Comparison of ENCODE assay signal across 22 cellular contexts in genomic region chr11:89347071-89347470, GRCh38.
DNase-seq lines count a peak whose midpoint lies in the region; ATAC-seq, FAIRE-seq and TF ChIP-seq lines count a peak whose summit lies in the region.
"Had no signal": no experiment of that assay in that cellular context is flagged by ENCODE, and none has a peak within 500 bp of the region (broad histone marks: within the 10 kb centered on the region; RNA-seq: fewer than 3 reads in every experiment).

No MANE protein-coding gene starts in this region.

- TF ChIP-seq CTCF in astrocyte (IDR thresholded peaks at IDR 0.05; ENCODE audit: insufficient read depth, low read depth, low read length) (no peak), foreskin keratinocyte (conservative IDR thresholded peaks at IDR 0.05) (no peak), mammary epithelial cell (conservative IDR thresholded peaks at IDR 0.05 in 1 of 2, IDR thresholded peaks at IDR 0.05 in 1 of 2; ENCODE audit: extremely low read depth in 1 of 2, insufficient read depth in 1 of 2, low read depth in 1 of 2, low read length in 2 of 2) (no peak)

- 93% methylated on average over 2 of the region's 2 CpGs for WGBS in mammary epithelial cell (ENCODE audit: low coverage, missing lambda C conversion rate)

- no peak for FAIRE-seq in astrocyte (lab: Jason Lieb, UNC)
- FAIRE-seq: GM19239, H1 had no signal

- CTCF ChIA-PET in mammary epithelial cell (lab: Charles Lee; ENCODE audit: low non-redundant PET): no interaction called here

- H3K36me3 ChIP-seq in astrocyte (ENCODE audit: insufficient read depth, low read length) (peaks cover 3% of the 10 kb centered on the region), mammary epithelial cell (ENCODE audit: insufficient read depth, low read length) (no peaks in the 10 kb centered on the region)

- H4K20me1 ChIP-seq in astrocyte (ENCODE audit: insufficient read depth, low read length): no peaks in the 10 kb centered on the region
- no peaks in the 10 kb centered on the region for H4K20me1 ChIP-seq in mammary epithelial cell (ENCODE audit: insufficient read depth, low read length)

- H2AFZ ChIP-seq in astrocyte (ENCODE audit: low read depth, low read length): no peak overlapping the region
- H2AFZ ChIP-seq in mammary epithelial cell (ENCODE audit: low read depth, low read length): no peak overlapping the region

- ATAC-seq in foreskin keratinocyte: peak; percentile 16
- ATAC-seq: HCT116, Panc1 had no signal

- H3K4me3 ChIP-seq in astrocyte (ENCODE audit: insufficient read depth, low read depth, low read length) (no peak overlapping the region), mammary epithelial cell (replicated peaks in 1 of 3; ENCODE audit: insufficient read depth in 1 of 3, low read depth in 2 of 3, low read length in 3 of 3) (no peak overlapping the region)

- no peak overlapping the region for H3K4me3 Mint-ChIP-seq in astrocyte (ENCODE audit: unreplicated experiment)
- H3K4me3 Mint-ChIP-seq: CD8-positive, alpha-beta memory T cell had no signal

- H3K27ac Mint-ChIP-seq in astrocyte (ENCODE audit: unreplicated experiment): peak overlapping the region; percentile 83
- H3K27ac Mint-ChIP-seq: CD8-positive, alpha-beta memory T cell had no signal

- no peak overlapping the region for H3K27ac ChIP-seq in astrocyte (ENCODE audit: low read depth, low read length)
- no peak overlapping the region for H3K27ac ChIP-seq in foreskin keratinocyte
- no peak overlapping the region for H3K27ac ChIP-seq in mammary epithelial cell (ENCODE audit: insufficient read depth, low read depth, low read length)
- H3K27ac ChIP-seq: C4-2B had no signal

- DNase-seq in astrocyte (ENCODE audit: low read depth) (peak; percentile 90), foreskin keratinocyte (no peak), non-pigmented ciliary epithelial cell (ENCODE audit: low read depth) (peak; percentile 32), AML-193 (lab: John Stamatoyannopoulos, UW) (no peak), amniotic stem cell (lab: John Stamatoyannopoulos, UW) (no peak), globus pallidus (ENCODE audit: low spot score) (no peak), mammary epithelial cell (no peak)
- DNase-seq: CD8-positive, alpha-beta memory T cell; DMS53; GF-D8; Karpas-422; NCI-H1694; NCI-H2081; NCI-H2171; NCI-H345; NCI-H524 treated with DMSO at 0.1 percent for 48 hours; NCI-H82 had no signal

- H3K27me3 ChIP-seq in astrocyte (ENCODE audit: insufficient read depth, low read length) (no peaks in the 10 kb centered on the region), foreskin keratinocyte (no peaks in the 10 kb centered on the region), mammary epithelial cell (ENCODE audit: insufficient read depth, low read length) (no peaks in the 10 kb centered on the region)

- peaks cover 34% of the 10 kb centered on the region for H3K4me1 Mint-ChIP-seq in astrocyte (ENCODE audit: low read depth, unreplicated experiment)
- H3K4me1 Mint-ChIP-seq: CD8-positive, alpha-beta memory T cell had no signal

- no peaks in the 10 kb centered on the region for H3K27me3 Mint-ChIP-seq in astrocyte (ENCODE audit: low read depth, unreplicated experiment)

- no peaks in the 10 kb centered on the region for H3K4me1 ChIP-seq in astrocyte (ENCODE audit: insufficient read depth, low read length)
- H3K4me1 ChIP-seq in foreskin keratinocyte: no peaks in the 10 kb centered on the region
- no peaks in the 10 kb centered on the region for H3K4me1 ChIP-seq in mammary epithelial cell (ENCODE audit: insufficient read depth, low read length)

- no TSS peak for BruUV-seq in mammary epithelial cell (replicated peaks; lab: Mats Ljungman, UMichigan)

- no peaks in the 10 kb centered on the region for H3K9me3 Mint-ChIP-seq in astrocyte (ENCODE audit: unreplicated experiment)

- peaks cover 8% of the 10 kb centered on the region for H3K36me3 Mint-ChIP-seq in astrocyte (ENCODE audit: low read depth, unreplicated experiment)
- H3K36me3 Mint-ChIP-seq: CD8-positive, alpha-beta memory T cell had no signal

- intact Hi-C loops in mammary epithelial cell (cut with micrococcal nuclease): no loop called here

- dilution Hi-C loops in mammary epithelial cell (cut with HindIII; ENCODE audit: low sequenced_read_pairs): no loop called here

- H3K9me3 ChIP-seq in astrocyte (ENCODE audit: insufficient read depth, low read depth, low read length) (no peaks in the 10 kb centered on the region), mammary epithelial cell (replicated peaks; ENCODE audit: insufficient read depth, low read length) (no peaks in the 10 kb centered on the region)

- no peaks in the 10 kb centered on the region for H3K79me2 ChIP-seq in astrocyte (ENCODE audit: insufficient read depth, low read length)
- no peaks in the 10 kb centered on the region for H3K79me2 ChIP-seq in mammary epithelial cell (ENCODE audit: insufficient read depth, low read length)

- H3K9ac ChIP-seq in astrocyte (ENCODE audit: low read length) (no peak overlapping the region), mammary epithelial cell (ENCODE audit: insufficient read depth, low read length) (no peak overlapping the region)

- H3K4me2 ChIP-seq in astrocyte (ENCODE audit: low read length) (no peak overlapping the region), mammary epithelial cell (ENCODE audit: insufficient read depth, low read depth, low read length) (no peak overlapping the region)

- in situ Hi-C loops in mammary epithelial cell (cut with MboI; ENCODE audit: low sequenced_read_pairs in 2 of 2): loop anchor here in 1 of 2 donors (10.0 kb wide), 1 partner anchor 58 kb away; no protein-coding TSS in a partner anchor

Comparison
In these comparisons a context has a peak if more than half of its experiments do, and no peak if none do; other contexts are left out.
1. DNase-seq: peak in astrocyte (single experiment) and non-pigmented ciliary epithelial cell (single experiment); none in foreskin keratinocyte (0 of 2), AML-193 (0 of 2), amniotic stem cell (single experiment), globus pallidus (single experiment) and mammary epithelial cell (single experiment).